16 cellular contexts compared by ENCODE assay signal in the genomic region with DNA sequence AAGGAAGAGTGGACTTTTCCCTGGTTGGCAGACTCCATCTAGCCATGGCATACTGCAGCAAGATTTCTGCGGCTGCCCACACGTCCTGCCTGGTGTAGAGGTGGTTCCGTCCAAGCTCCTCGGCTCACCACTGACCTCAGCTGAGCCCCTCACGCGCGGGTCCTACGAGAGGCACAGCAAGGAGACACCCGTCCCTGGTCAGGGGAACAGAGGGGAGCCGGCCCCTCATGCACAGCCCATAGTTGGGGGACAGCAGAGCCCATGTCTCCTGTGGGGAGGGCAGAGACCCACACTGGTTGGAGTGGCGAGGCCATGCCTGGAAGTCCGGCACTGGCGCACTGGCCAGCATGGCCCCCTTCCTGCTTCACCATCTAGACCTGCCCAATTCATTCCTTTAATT.
"Had no signal": no experiment of that assay in that cellular context is flagged by ENCODE, and none has a peak within 500 bp of the region (broad histone marks: within the 10 kb centered on the region; RNA-seq: fewer than 3 reads in every experiment).

No MANE protein-coding gene starts in this region.

- H3K9me3 Mint-ChIP-seq: activated CD4-positive, alpha-beta T cell treated with anti-CD3 and anti-CD28 coated beads, Interleukin-2, amount 10 ng/mL, durations not matched to agents 24 days and 14 days; activated naive CD4-positive, alpha-beta T cell treated with anti-CD3 and anti-CD28 coated beads, Interleukin-2, amount 50 U/mL, for 72 hours; brain; central memory CD8-positive, alpha-beta T cell; natural killer cell treated with Interleukin-12 subunit alpha and Interleukin-12 subunit beta and Interleukin-15 and Interleukin-18, amount 100 ng/mL, for 72 hours; stimulated activated naive B cell treated with anti-CD40 and anti-IgM and Interleukin-4, amounts not matched to agents 10 μg/mL and 1 μg/mL and 100 μg/mL, for 72 hours had no signal

- H3K4me1 ChIP-seq: foreskin keratinocyte, SJSA1 had no signal

- H3K27me3 ChIP-seq: foreskin keratinocyte, ovary, SJSA1, transverse colon had no signal

- H3K27ac ChIP-seq: foreskin keratinocyte, SJSA1, transverse colon had no signal

- H3K9me3 ChIP-seq: ovary, SJSA1, transverse colon had no signal

- H3K4me3 Mint-ChIP-seq: activated CD4-positive, alpha-beta T cell treated with anti-CD3 and anti-CD28 coated beads, Interleukin-2, amount 10 ng/mL, durations not matched to agents 24 days and 14 days; brain; central memory CD8-positive, alpha-beta T cell; natural killer cell treated with Interleukin-12 subunit alpha and Interleukin-12 subunit beta and Interleukin-15 and Interleukin-18, amount 100 ng/mL, for 72 hours; stimulated activated naive B cell treated with anti-CD40 and anti-IgM and Interleukin-4, amounts not matched to agents 10 μg/mL and 1 μg/mL and 100 μg/mL, for 72 hours had no signal

- H3K36me3 ChIP-seq: ovary, SJSA1, transverse colon had no signal

- H3K27ac Mint-ChIP-seq: activated CD4-positive, alpha-beta T cell treated with anti-CD3 and anti-CD28 coated beads, Interleukin-2, amount 10 ng/mL, durations not matched to agents 24 days and 14 days; activated naive CD4-positive, alpha-beta T cell treated with anti-CD3 and anti-CD28 coated beads, Interleukin-2, amount 50 U/mL, for 72 hours; natural killer cell treated with Interleukin-12 subunit alpha and Interleukin-12 subunit beta and Interleukin-15 and Interleukin-18, amount 100 ng/mL, for 72 hours; stimulated activated naive B cell treated with anti-CD40 and anti-IgM and Interleukin-4, amounts not matched to agents 10 μg/mL and 1 μg/mL and 100 μg/mL, for 72 hours had no signal

- H3K36me3 Mint-ChIP-seq: activated naive CD4-positive, alpha-beta T cell treated with anti-CD3 and anti-CD28 coated beads, Interleukin-2, amount 50 U/mL, for 72 hours; natural killer cell treated with Interleukin-12 subunit alpha and Interleukin-12 subunit beta and Interleukin-15 and Interleukin-18, amount 100 ng/mL, for 72 hours; stimulated activated naive B cell treated with anti-CD40 and anti-IgM and Interleukin-4, amounts not matched to agents 10 μg/mL and 1 μg/mL and 100 μg/mL, for 72 hours had no signal

- ATAC-seq: activated naive CD4-positive, alpha-beta T cell treated with anti-CD3 and anti-CD28 coated beads, Interleukin-2, amount 50 U/mL, for 72 hours; foreskin keratinocyte; stimulated activated naive B cell treated with anti-CD40 and anti-IgM and Interleukin-4, amounts not matched to agents 10 μg/mL and 1 μg/mL and 100 μg/mL, for 72 hours had no signal

- H3K4me3 ChIP-seq: ovary, SJSA1, transverse colon had no signal

- H3K27me3 Mint-ChIP-seq: activated CD4-positive, alpha-beta T cell treated with anti-CD3 and anti-CD28 coated beads, Interleukin-2, amount 10 ng/mL, durations not matched to agents 24 days and 14 days; brain; natural killer cell treated with Interleukin-12 subunit alpha and Interleukin-12 subunit beta and Interleukin-15 and Interleukin-18, amount 100 ng/mL, for 72 hours had no signal

- H3K4me1 Mint-ChIP-seq: activated CD4-positive, alpha-beta T cell treated with anti-CD3 and anti-CD28 coated beads, Interleukin-2, amount 10 ng/mL, durations not matched to agents 24 days and 14 days; central memory CD8-positive, alpha-beta T cell had no signal

- DNase-seq: activated CD4-positive, alpha-beta T cell treated with anti-CD3 and anti-CD28 coated beads, Interleukin-2, amount 10 ng/mL, durations not matched to agents 24 days and 14 days; activated CD4-positive, CD25-positive, alpha-beta regulatory T cell; amygdala; effector memory CD4-positive, alpha-beta T cell; foreskin keratinocyte; stimulated activated CD4-positive, alpha-beta T cell treated with anti-CD3 and anti-CD28 coated beads, Interleukin-12 subunit alpha, Interleukin-12 subunit beta, amount 100 ng/mL, for 4 hours; stimulated activated CD4-positive, alpha-beta T cell treated with anti-CD3 and anti-CD28 coated beads, Interleukin-2, amount 100 ng/mL, for 24 hours; stimulated activated naive B cell treated with anti-CD40 and anti-IgM and Interleukin-4, amounts not matched to agents 10 μg/mL and 1 μg/mL and 100 μg/mL, for 72 hours; T-helper 2 cell; transverse colon had no signal
